12 cellular contexts compared by ENCODE assay signal in genomic region chr7:151742713-151743480, GRCh38.
DNase-seq lines count a peak whose midpoint lies in the region; ATAC-seq, FAIRE-seq and TF ChIP-seq lines count a peak whose summit lies in the region.
"Had no signal": no experiment of that assay in that cellular context is flagged by ENCODE, and none has a peak within 500 bp of the region (broad histone marks: within the 10 kb centered on the region; RNA-seq: fewer than 3 reads in every experiment).

No MANE protein-coding gene starts in this region.

- FAIRE-seq in astrocyte (lab: Jason Lieb, UNC), result no peak

- H3K4me3 ChIP-seq in astrocyte (ENCODE audit: insufficient read depth, low read depth, low read length) (peak overlapping the region; percentile 33), sigmoid colon (no peak overlapping the region)

- H3K9me3 ChIP-seq in astrocyte (ENCODE audit: insufficient read depth, low read depth, low read length) (no peaks in the 10 kb centered on the region), sigmoid colon (no peaks in the 10 kb centered on the region)

- CTCF ChIA-PET in activated naive CD4-positive, alpha-beta T cell treated with anti-CD3 and anti-CD28 coated beads for 36 hours (lab: Charles Lee), result interaction anchor here (0.6 to 2.1 kb wide), 2 partner anchors 18 to 256 kb away, joined by 4 read pairs; no protein-coding TSS in a partner anchor

- H3K4me1 ChIP-seq in astrocyte (ENCODE audit: insufficient read depth, low read length) (peaks cover 45% of the 10 kb centered on the region), sigmoid colon (peaks cover 0 to 4% (median 1%) of the 10 kb centered on the region in 4 donors)

- no peak for TF ChIP-seq POLR2A in sigmoid colon (IDR thresholded peaks at IDR 0.05)

- H3K27ac ChIP-seq in astrocyte (ENCODE audit: low read depth, low read length) (peak overlapping the region; percentile 40), sigmoid colon (no peak overlapping the region)

- intact Hi-C loops in activated naive CD4-positive, alpha-beta T cell treated with anti-CD3 and anti-CD28 coated beads for 36 hours (cut with micrococcal nuclease), result no loop called here
- intact Hi-C loops in sigmoid colon (cut with DNase I), result no loop called here

- H2AFZ ChIP-seq in astrocyte (ENCODE audit: low read depth, low read length), result peak overlapping the region; percentile 85

- H3K27me3 ChIP-seq in astrocyte (ENCODE audit: insufficient read depth, low read length), result no peaks in the 10 kb centered on the region
- no peaks in the 10 kb centered on the region for H3K27me3 ChIP-seq in sigmoid colon

- H3K4me2 ChIP-seq in astrocyte (ENCODE audit: low read length), result peak overlapping the region; percentile 73

- no peaks in the 10 kb centered on the region for H3K27me3 Mint-ChIP-seq in activated naive CD4-positive, alpha-beta T cell treated with anti-CD3 and anti-CD28 coated beads for 36 hours (ENCODE audit: low read depth)
- peaks cover 2% of the 10 kb centered on the region for H3K27me3 Mint-ChIP-seq in astrocyte (ENCODE audit: low read depth, unreplicated experiment)
- H3K27me3 Mint-ChIP-seq: central memory CD8-positive, alpha-beta T cell had no signal

- TF ChIP-seq EP300 in sigmoid colon (IDR thresholded peaks at IDR 0.05), result no peak

- no peak for TF ChIP-seq CTCF in astrocyte (IDR thresholded peaks at IDR 0.05; ENCODE audit: insufficient read depth, low read depth, low read length)
- no peak for TF ChIP-seq CTCF in sigmoid colon (IDR thresholded peaks at IDR 0.05)

- peak overlapping the region; percentile 54 for H3K9ac ChIP-seq in astrocyte (ENCODE audit: low read length)

- H3K27ac Mint-ChIP-seq in activated naive CD4-positive, alpha-beta T cell treated with anti-CD3 and anti-CD28 coated beads for 36 hours, result no peak overlapping the region
- H3K27ac Mint-ChIP-seq in astrocyte (ENCODE audit: unreplicated experiment), result peak overlapping the region; percentile 87
- H3K27ac Mint-ChIP-seq: activated T-helper 1 cell treated with anti-CD3 and anti-CD28 coated beads, Interleukin-12 subunit alpha, Interleukin-12 subunit beta, Interleukin-2, Interleukin-4 antibody, amounts not matched to agents 30 ng/mL and 10 ng/mL and 1 ng/mL, durations not matched to agents 14 hours and 24 hours and 36 hours had no signal

- H3K4me1 Mint-ChIP-seq in activated naive CD4-positive, alpha-beta T cell treated with anti-CD3 and anti-CD28 coated beads for 36 hours (ENCODE audit: low read depth), result peaks cover 38% of the 10 kb centered on the region
- H3K4me1 Mint-ChIP-seq in astrocyte (ENCODE audit: low read depth, unreplicated experiment), result peaks cover 21% of the 10 kb centered on the region

- 49 to 77% methylated on average over 18 of the region's 18 CpGs for WGBS in sigmoid colon, 2 donors

- no peaks in the 10 kb centered on the region for H3K79me2 ChIP-seq in astrocyte (ENCODE audit: insufficient read depth, low read length)

- H3K36me3 ChIP-seq in astrocyte (ENCODE audit: insufficient read depth, low read length) (no peaks in the 10 kb centered on the region), sigmoid colon (no peaks in the 10 kb centered on the region)

- H3K4me3 Mint-ChIP-seq in activated naive CD4-positive, alpha-beta T cell treated with anti-CD3 and anti-CD28 coated beads for 36 hours, result no peak overlapping the region
- no peak overlapping the region for H3K4me3 Mint-ChIP-seq in astrocyte (ENCODE audit: unreplicated experiment)
- H3K4me3 Mint-ChIP-seq: activated T-helper 1 cell treated with anti-CD3 and anti-CD28 coated beads, Interleukin-12 subunit alpha, Interleukin-12 subunit beta, Interleukin-2, Interleukin-4 antibody, amounts not matched to agents 30 ng/mL and 10 ng/mL and 1 ng/mL, durations not matched to agents 14 hours and 24 hours and 36 hours; central memory CD8-positive, alpha-beta T cell had no signal

- H3K9me3 Mint-ChIP-seq in activated naive CD4-positive, alpha-beta T cell treated with anti-CD3 and anti-CD28 coated beads for 36 hours, result no peaks in the 10 kb centered on the region
- H3K9me3 Mint-ChIP-seq in astrocyte (ENCODE audit: unreplicated experiment), result peaks cover 2% of the 10 kb centered on the region
- H3K9me3 Mint-ChIP-seq: central memory CD8-positive, alpha-beta T cell had no signal

- DNase-seq in activated naive CD4-positive, alpha-beta T cell treated with anti-CD3 and anti-CD28 coated beads for 36 hours, result peak; percentile 37
- no peak for DNase-seq in activated naive CD4-positive, alpha-beta T cell treated with anti-CD3 and anti-CD28 coated beads, Interleukin-2, amount 50 U/mL, for 16 hours
- DNase-seq in astrocyte (ENCODE audit: low read depth), result peak; percentile 43
- DNase-seq in iris pigment epithelial cell (ENCODE audit: low read depth), result peak; percentile 24
- no peak for DNase-seq in sigmoid colon
- DNase-seq in mucosa of gallbladder (ENCODE audit: low spot score), result no peak
- no peak for DNase-seq in NAMALWA (ENCODE audit: low spot score)
- DNase-seq: ACHN, foreskin melanocyte had no signal

- no peaks in the 10 kb centered on the region for H4K20me1 ChIP-seq in astrocyte (ENCODE audit: insufficient read depth, low read length)

- H3K36me3 Mint-ChIP-seq in activated naive CD4-positive, alpha-beta T cell treated with anti-CD3 and anti-CD28 coated beads for 36 hours (ENCODE audit: low read depth), result no peaks in the 10 kb centered on the region
- peaks cover 4% of the 10 kb centered on the region for H3K36me3 Mint-ChIP-seq in astrocyte (ENCODE audit: low read depth, unreplicated experiment)

- no peak for ATAC-seq in HG03460 (IDR thresholded peaks at IDR 0.05; ENCODE audit: unreplicated experiment)

Comparison
In these comparisons a context has a peak if more than half of its experiments do, and no peak if none do; other contexts are left out.
1. DNase-seq: peak in activated naive CD4-positive, alpha-beta T cell treated with anti-CD3 and anti-CD28 coated beads for 36 hours (single experiment), astrocyte (single experiment) and iris pigment epithelial cell (single experiment); none in activated naive CD4-positive, alpha-beta T cell treated with anti-CD3 and anti-CD28 coated beads, Interleukin-2, amount 50 U/mL, for 16 hours (single experiment), sigmoid colon (single experiment), mucosa of gallbladder (single experiment) and NAMALWA (single experiment).